In the genomic region with DNA sequence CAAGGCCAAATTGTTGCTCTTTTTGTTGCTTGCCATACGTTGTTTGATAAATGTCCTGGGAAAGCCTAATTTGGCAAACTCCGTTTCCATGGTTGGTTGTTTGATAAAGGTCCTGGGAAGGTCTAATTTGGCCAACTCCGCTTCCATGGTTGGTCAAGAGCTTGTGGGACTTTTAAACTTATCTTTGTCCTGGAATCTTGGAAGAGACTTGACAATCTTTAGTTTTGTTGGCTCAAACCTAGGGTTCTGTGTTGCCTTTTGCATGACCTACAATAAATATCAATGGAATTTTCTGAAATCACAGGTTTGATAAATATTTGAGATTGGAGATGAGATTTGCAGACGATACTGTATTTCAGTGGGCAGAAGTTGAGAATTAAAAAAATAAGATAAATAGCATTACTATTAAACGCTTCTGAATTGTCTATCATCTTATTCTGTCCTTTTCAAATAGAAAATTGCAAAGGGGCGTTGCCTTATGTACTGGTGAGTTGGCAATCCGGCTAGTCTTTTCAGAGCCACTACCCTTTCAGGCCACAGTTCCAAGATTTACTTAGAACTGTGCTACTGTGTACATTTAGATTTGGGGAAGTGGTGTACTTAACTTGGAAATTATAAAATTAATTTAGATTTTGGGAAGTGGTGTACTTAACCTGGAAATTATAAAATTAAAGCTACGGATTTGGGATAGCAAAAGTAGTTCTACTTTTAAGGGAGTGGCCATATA, we compare ENCODE assay signal across 8 cellular contexts. TPM values are rescaled to one million over a fixed set of nuclear protein-coding genes. Genes with fewer than 3 reads are reported as not detected.
DNase-seq lines count a peak whose midpoint lies in the region; TF ChIP-seq lines count a peak whose summit lies in the region.

No MANE protein-coding gene starts in this region.

- no peaks in the 10 kb centered on the region for H3K9me3 Mint-ChIP-seq in Caco-2 (ENCODE audit: unreplicated experiment)

- peaks cover 8% of the 10 kb centered on the region; the same call in 1 of the 2 replicates for H3K4me1 ChIP-seq in Caco-2
- no peaks in the 10 kb centered on the region for H3K4me1 ChIP-seq in HEK293 (ENCODE audit: control insufficient read depth, insufficient read depth, low read length)

- H3K4me3 ChIP-seq in Caco-2 (ENCODE audit: low read depth, low read length) (peak overlapping the region; percentile 59), HEK293 (ENCODE audit: low read depth, low read length) (peak overlapping the region; percentile 89), neural cell (ENCODE audit: low read length) (peak overlapping the region; percentile 74)

- DNase-seq in Caco-2: peak in 1 of 2 experiments; percentile 6
- peak; percentile 46 for DNase-seq in SKM-1 treated with dmso at 0.1 percent for 144 hours (lab: John Stamatoyannopoulos, UW; ENCODE audit: unreplicated experiment)
- no peak for DNase-seq in epithelial cell of prostate (ENCODE audit: low read depth, low spot score)
- no peak for DNase-seq in COR-L47 (lab: John Stamatoyannopoulos, UW)
- no peak for DNase-seq in activated CD8-positive, alpha-beta memory T cell treated with anti-CD3 and anti-CD28 coated beads, Interleukin-2, amount 50 U/mL, for 48 hours
- no peak for DNase-seq in cerebellar nuclear complex (lab: John Stamatoyannopoulos, UW)

- peak overlapping the region; percentile 67 for H2AFZ ChIP-seq in neural cell (ENCODE audit: low read depth, low read length)

- TF ChIP-seq CTCF in Caco-2 (IDR thresholded peaks at IDR 0.05; ENCODE audit: insufficient read depth in 1 of 2, low read depth in 1 of 2, low read length in 1 of 2, severe bottlenecking in 1 of 2, unreplicated experiment in 1 of 2) (no peak), HEK293 (tag by site-specific recombination; IDR thresholded peaks at IDR 0.05) (no peak), neural cell (IDR thresholded peaks at IDR 0.05; ENCODE audit: poor library complexity, severe bottlenecking) (no peak)

- peaks cover 15% of the 10 kb centered on the region for H3K36me3 Mint-ChIP-seq in Caco-2 (ENCODE audit: insufficient read depth, unreplicated experiment)

- H3K27ac Mint-ChIP-seq in Caco-2 (ENCODE audit: unreplicated experiment): peak overlapping the region; percentile 96

- peak overlapping the region; percentile 84 for H3K4me2 ChIP-seq in neural cell (ENCODE audit: low read length)

- no TSS peak for BruUV-seq in Caco-2 (replicated peaks; lab: Mats Ljungman, UMichigan)

- H3K4me1 Mint-ChIP-seq in Caco-2 (ENCODE audit: low read depth, unreplicated experiment): no peaks in the 10 kb centered on the region

- H3K27me3 Mint-ChIP-seq in Caco-2 (ENCODE audit: insufficient read depth, unreplicated experiment): no peaks in the 10 kb centered on the region

- intact Hi-C loops in Caco-2 (cut with micrococcal nuclease; ENCODE audit: unreplicated experiment): loop anchor here (2.0 kb wide), 1 partner anchor 30 kb away; a partner anchor contains a TSS

- no peaks in the 10 kb centered on the region for H3F3A ChIP-seq in neural cell (ENCODE audit: insufficient read depth, low read length, poor library complexity, severe bottlenecking)

- POLR2A ChIA-PET in Caco-2 (lab: Charles Lee): interaction anchor here (1.0 kb wide), 1 partner anchor 30 kb away, joined by 3 read pairs; no protein-coding TSS in a partner anchor
- POLR2A ChIA-PET in HEK293 (lab: Yijun Ruan, JAX): interaction anchor here (0.9 kb wide), 1 partner anchor 31 kb away, joined by 4 read pairs; a partner anchor contains a TSS

- TF ChIP-seq EP300 in neural cell (conservative IDR thresholded peaks at IDR 0.05; ENCODE audit: poor library complexity, severe bottlenecking): no peak

- no peaks in the 10 kb centered on the region for H4K20me1 ChIP-seq in neural cell (ENCODE audit: insufficient read depth)

- H3K79me2 ChIP-seq in neural cell (replicated peaks; ENCODE audit: insufficient read depth, low read length): peaks cover 24% of the 10 kb centered on the region

- no peak for TF ChIP-seq RAD21 in neural cell (conservative IDR thresholded peaks at IDR 0.05)

- CTCF ChIA-PET in Caco-2 (lab: Charles Lee): interaction anchor here (1.2 kb wide), 1 partner anchor 632 kb away, joined by 4 read pairs; no protein-coding TSS in a partner anchor
- CTCF ChIA-PET in HEK293 (lab: Yijun Ruan, JAX): interaction anchor here (1.1 kb wide), 1 partner anchor 43 kb away, joined by 3 read pairs; no protein-coding TSS in a partner anchor

- H3K9me3 ChIP-seq in Caco-2 (no peaks in the 10 kb centered on the region), HEK293 (ENCODE audit: control insufficient read depth, insufficient read depth, low read depth, low read length) (no peaks in the 10 kb centered on the region), neural cell (ENCODE audit: low read length) (no peaks in the 10 kb centered on the region)

- H3K36me3 ChIP-seq in Caco-2 (ENCODE audit: control insufficient read depth, insufficient read depth, low read length) (no peaks in the 10 kb centered on the region), HEK293 (ENCODE audit: control insufficient read depth in 2 of 2, insufficient read depth in 1 of 2, low read length in 2 of 2) (peaks cover 0 to 8% of the 10 kb centered on the region in 2 experiments; a peak in 1 of 3 replicates), neural cell (ENCODE audit: insufficient read depth, low read length) (no peaks in the 10 kb centered on the region)

- no peaks in the 10 kb centered on the region for H3K27me3 ChIP-seq in Caco-2 (replicated peaks; ENCODE audit: control insufficient read depth, insufficient read depth, low read length)
- H3K27me3 ChIP-seq in neural cell (ENCODE audit: insufficient read depth, low read depth, low read length): no peaks in the 10 kb centered on the region

- peak overlapping the region; percentile 97 for H3K4me3 Mint-ChIP-seq in Caco-2 (ENCODE audit: unreplicated experiment)

- H3K27ac ChIP-seq in HEK293 (ENCODE audit: extremely low read depth, low read depth, low read length) (peak overlapping the region; percentile 59), epithelial cell of prostate (peak overlapping the region; percentile 73), neural cell (ENCODE audit: low read length) (peak overlapping the region; percentile 59)

- peak overlapping the region; percentile 71 for H3K9ac ChIP-seq in neural cell (ENCODE audit: low read length)

- H3K9me2 ChIP-seq in neural cell (ENCODE audit: insufficient read depth, low read length): no peaks in the 10 kb centered on the region

TF ChIP-seq in HEK293, 187 proteins besides CTCF, POLR2A, EP300 and RAD21 (continues in another document):
- TF ChIP-seq ZNF670 (tag by site-specific recombination; IDR thresholded peaks at IDR 0.05; ENCODE audit: low read depth) (no peak), OVOL3 (tag by site-specific recombination; IDR thresholded peaks at IDR 0.05) (no peak), ZNF629 (tag by site-specific recombination; IDR thresholded peaks at IDR 0.05) (no peak), ZNF335 (tag by site-specific recombination; conservative IDR thresholded peaks at IDR 0.05) (no peak), ZIC2 (tag by site-specific recombination; IDR thresholded peaks at IDR 0.05) (no peak), ZBTB21 (tag by site-specific recombination; IDR thresholded peaks at IDR 0.05) (no peak), ZNF132 (tag by site-specific recombination; IDR thresholded peaks at IDR 0.05; ENCODE audit: borderline replicate concordance) (no peak), ZNF202 (tag by site-specific recombination; IDR thresholded peaks at IDR 0.05; ENCODE audit: borderline replicate concordance) (no peak)
- TF ChIP-seq, protein P1, sequence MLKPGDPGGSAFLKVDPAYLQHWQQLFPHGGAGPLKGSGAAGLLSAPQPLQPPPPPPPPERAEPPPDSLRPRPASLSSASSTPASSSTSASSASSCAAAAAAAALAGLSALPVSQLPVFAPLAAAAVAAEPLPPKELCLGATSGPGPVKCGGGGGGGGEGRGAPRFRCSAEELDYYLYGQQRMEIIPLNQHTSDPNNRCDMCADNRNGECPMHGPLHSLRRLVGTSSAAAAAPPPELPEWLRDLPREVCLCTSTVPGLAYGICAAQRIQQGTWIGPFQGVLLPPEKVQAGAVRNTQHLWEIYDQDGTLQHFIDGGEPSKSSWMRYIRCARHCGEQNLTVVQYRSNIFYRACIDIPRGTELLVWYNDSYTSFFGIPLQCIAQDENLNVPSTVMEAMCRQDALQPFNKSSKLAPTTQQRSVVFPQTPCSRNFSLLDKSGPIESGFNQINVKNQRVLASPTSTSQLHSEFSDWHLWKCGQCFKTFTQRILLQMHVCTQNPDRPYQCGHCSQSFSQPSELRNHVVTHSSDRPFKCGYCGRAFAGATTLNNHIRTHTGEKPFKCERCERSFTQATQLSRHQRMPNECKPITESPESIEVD (tag by site-specific recombination; IDR thresholded peaks at IDR 0.05): no peak

TF ChIP-seq in neural cell, 6 proteins besides CTCF, POLR2A, EP300 and RAD21 (continues in another document):
- TF ChIP-seq MXI1 (conservative IDR thresholded peaks at IDR 0.05; ENCODE audit: poor library complexity, severe bottlenecking): no peak
- no peak for TF ChIP-seq EZH2 (IDR thresholded peaks at IDR 0.05; ENCODE audit: borderline replicate concordance, insufficient read depth, low read length, poor library complexity, severe bottlenecking)
- TF ChIP-seq TAF1 (IDR thresholded peaks at IDR 0.05; ENCODE audit: low read depth): no peak

RNA-seq across cellular contexts. Expression of a gene that starts 0.8 kb away (rescaled TPM):
- total RNA-seq in Caco-2 (2022): 121 and 126 TPM in 2 replicates
- polyA plus RNA-seq in neural cell: 117 and 128 TPM in 2 replicates
- 55.9 and 57.2 TPM in 2 replicates for polyA minus RNA-seq in neural cell

RNA-seq across cellular contexts. Expression of a gene that starts 30.9 kb away (rescaled TPM):
- 1,075 and 1,106 TPM in 2 replicates for total RNA-seq in Caco-2 (2022)
- polyA plus RNA-seq in neural cell: 2,264 and 2,458 TPM in 2 replicates
- polyA minus RNA-seq in neural cell: 260 and 331 TPM in 2 replicates
